ENCODE assay signal across 10 cellular contexts in the genomic region with DNA sequence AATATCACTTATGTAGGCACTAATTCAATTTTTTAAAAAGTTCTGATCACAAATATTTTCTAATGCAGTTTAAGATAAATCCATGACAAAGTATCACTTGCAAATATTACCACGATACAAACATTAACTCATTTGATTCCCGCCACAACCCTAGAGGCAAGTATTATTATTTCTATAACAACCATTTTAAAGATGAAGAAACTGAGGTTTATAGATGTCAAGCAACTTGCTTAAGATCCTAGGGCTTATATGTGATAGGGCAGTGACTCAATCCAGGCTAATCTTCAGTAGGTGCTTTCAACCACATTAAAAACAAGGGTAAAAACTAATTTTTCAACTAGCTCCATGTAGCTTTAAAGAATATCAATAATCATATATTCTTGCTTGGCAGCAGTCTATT. TPM values are rescaled to one million over a fixed set of nuclear protein-coding genes. Genes with fewer than 3 reads are reported as not detected.
DNase-seq lines count a peak whose midpoint lies in the region; ATAC-seq, FAIRE-seq and TF ChIP-seq lines count a peak whose summit lies in the region.
"Had no signal": no experiment of that assay in that cellular context is flagged by ENCODE, and none has a peak within 500 bp of the region (broad histone marks: within the 10 kb centered on the region; RNA-seq: fewer than 3 reads in every experiment).

No MANE protein-coding gene starts in this region.

- H2AFZ ChIP-seq in astrocyte (ENCODE audit: low read depth, low read length): no peak overlapping the region

- DNase-seq in A673 (ENCODE audit: low spot score): no peak
- no peak for DNase-seq in HFF-Myc (ENCODE audit: extremely low read depth, low read depth)
- DNase-seq in astrocyte (ENCODE audit: low read depth): no peak
- DNase-seq in lower lobe of right lung: no peak
- no peak for DNase-seq in NCI-H1694 (lab: John Stamatoyannopoulos, UW)
- no peak for DNase-seq in NCI-H1694 treated with DMSO at 0.1 percent for 48 hours (lab: John Stamatoyannopoulos, UW)
- DNase-seq: NCI-H2171 had no signal

- H3K4me3 ChIP-seq in A673 (ENCODE audit: low read depth, low read length, poor library complexity, severe bottlenecking) (peak overlapping the region; percentile 98), HFF-Myc (replicated peaks; ENCODE audit: low read depth, low read length) (peak overlapping the region; percentile 84), astrocyte (ENCODE audit: insufficient read depth, low read depth, low read length) (peak overlapping the region; percentile 86), lower lobe of right lung (peak overlapping the region; percentile 88)

- no peak for TF ChIP-seq CTCF in A673 (conservative IDR thresholded peaks at IDR 0.05; ENCODE audit: low read depth, low read length)
- TF ChIP-seq CTCF in HFF-Myc (IDR thresholded peaks at IDR 0.05; ENCODE audit: low read depth, low read length, missing control alignments): no peak
- no peak for TF ChIP-seq CTCF in astrocyte (IDR thresholded peaks at IDR 0.05; ENCODE audit: insufficient read depth, low read depth, low read length)
- TF ChIP-seq CTCF in lower lobe of right lung (IDR thresholded peaks at IDR 0.05): no peak

- H3K4me1 ChIP-seq in A673 (ENCODE audit: insufficient read depth, low read length, poor library complexity, severe bottlenecking) (peaks cover 15% of the 10 kb centered on the region), astrocyte (ENCODE audit: insufficient read depth, low read length) (peaks cover 11% of the 10 kb centered on the region), lower lobe of right lung (peaks cover 32% of the 10 kb centered on the region)

- intact Hi-C loops in A673 (cut with micrococcal nuclease; ENCODE audit: unreplicated experiment): no loop called here
- intact Hi-C loops in lower lobe of right lung (cut with DNase I): no loop called here

- H3K27me3 ChIP-seq in A673 (replicated peaks; ENCODE audit: insufficient read depth, low read depth, low read length, poor library complexity) (no peaks in the 10 kb centered on the region), astrocyte (ENCODE audit: insufficient read depth, low read length) (no peaks in the 10 kb centered on the region), lower lobe of right lung (ENCODE audit: low read depth) (no peaks in the 10 kb centered on the region)

- no peak overlapping the region for H3K27ac ChIP-seq in A673 (ENCODE audit: low read depth, low read length, poor library complexity, severe bottlenecking)
- no peak overlapping the region for H3K27ac ChIP-seq in astrocyte (ENCODE audit: low read depth, low read length)
- H3K27ac ChIP-seq in lower lobe of right lung: no peak overlapping the region

- H3K9ac ChIP-seq in astrocyte (ENCODE audit: low read length): peak overlapping the region; percentile 97

- H3K4me2 ChIP-seq in astrocyte (ENCODE audit: low read length): peak overlapping the region; percentile 85

- POLR2A ChIA-PET in A673 (lab: Charles Lee; ENCODE audit: low non-redundant PET): no interaction called here

- no peaks in the 10 kb centered on the region for H3K9me3 ChIP-seq in A673 (ENCODE audit: low read depth, low read length, poor library complexity, severe bottlenecking)
- H3K9me3 ChIP-seq in astrocyte (ENCODE audit: insufficient read depth, low read depth, low read length): no peaks in the 10 kb centered on the region
- H3K9me3 ChIP-seq in lower lobe of right lung: no peaks in the 10 kb centered on the region

- H3K4me3 Mint-ChIP-seq in astrocyte (ENCODE audit: unreplicated experiment): peak overlapping the region; percentile 87

- H3K36me3 ChIP-seq in A673 (ENCODE audit: insufficient read depth, low read length, poor library complexity, severe bottlenecking) (peaks cover 5% of the 10 kb centered on the region), astrocyte (ENCODE audit: insufficient read depth, low read length) (no peaks in the 10 kb centered on the region), lower lobe of right lung (peaks cover 13% of the 10 kb centered on the region)

- FAIRE-seq in astrocyte (lab: Jason Lieb, UNC): no peak

- no peak for ATAC-seq in lower lobe of right lung
- ATAC-seq in activated CD4-positive, CD25-positive, alpha-beta regulatory T cell treated with anti-CD3 and anti-CD28 coated beads, Interleukin-2, amount 50 U/mL, for 24 hours: no peak
- no peak for ATAC-seq in GM18498 (IDR thresholded peaks at IDR 0.05; ENCODE audit: unreplicated experiment)
- ATAC-seq: stimulated activated memory B cell treated with anti-CD40 and anti-IgM and Interleukin-4, amounts not matched to agents 10 μg/mL and 1 μg/mL and 100 μg/mL, for 72 hours had no signal

- CTCF ChIA-PET in A673 (lab: Charles Lee): no interaction called here

- BruUV-seq in A673 (replicated peaks; lab: Mats Ljungman, UMichigan): no TSS peak

- H3K27me3 Mint-ChIP-seq in astrocyte (ENCODE audit: low read depth, unreplicated experiment): no peaks in the 10 kb centered on the region
- H3K27me3 Mint-ChIP-seq: stimulated activated memory B cell treated with anti-CD40 and anti-IgM and Interleukin-4, amounts not matched to agents 10 μg/mL and 1 μg/mL and 100 μg/mL, for 72 hours had no signal

- H3K27ac Mint-ChIP-seq in astrocyte (ENCODE audit: unreplicated experiment): no peak overlapping the region

- H3K9me3 Mint-ChIP-seq in astrocyte (ENCODE audit: unreplicated experiment): no peaks in the 10 kb centered on the region
- H3K9me3 Mint-ChIP-seq: stimulated activated memory B cell treated with anti-CD40 and anti-IgM and Interleukin-4, amounts not matched to agents 10 μg/mL and 1 μg/mL and 100 μg/mL, for 72 hours had no signal

- peaks cover 73% of the 10 kb centered on the region for H3K79me2 ChIP-seq in astrocyte (ENCODE audit: insufficient read depth, low read length)

- H4K20me1 ChIP-seq in astrocyte (ENCODE audit: insufficient read depth, low read length): peaks cover 43% of the 10 kb centered on the region

- H3K4me1 Mint-ChIP-seq in astrocyte (ENCODE audit: low read depth, unreplicated experiment): peaks cover 6% of the 10 kb centered on the region

- peaks cover 4% of the 10 kb centered on the region for H3K36me3 Mint-ChIP-seq in astrocyte (ENCODE audit: low read depth, unreplicated experiment)

RNA-seq across cellular contexts. Expression of a gene that starts 1.7 kb away (rescaled TPM):
- total RNA-seq in A673 (2021) (66.5 and 73.1 TPM in 2 replicates), astrocyte (39.0 and 43.0 TPM in 2 replicates), lower lobe of right lung (35.6 TPM)
